In the genomic region with DNA sequence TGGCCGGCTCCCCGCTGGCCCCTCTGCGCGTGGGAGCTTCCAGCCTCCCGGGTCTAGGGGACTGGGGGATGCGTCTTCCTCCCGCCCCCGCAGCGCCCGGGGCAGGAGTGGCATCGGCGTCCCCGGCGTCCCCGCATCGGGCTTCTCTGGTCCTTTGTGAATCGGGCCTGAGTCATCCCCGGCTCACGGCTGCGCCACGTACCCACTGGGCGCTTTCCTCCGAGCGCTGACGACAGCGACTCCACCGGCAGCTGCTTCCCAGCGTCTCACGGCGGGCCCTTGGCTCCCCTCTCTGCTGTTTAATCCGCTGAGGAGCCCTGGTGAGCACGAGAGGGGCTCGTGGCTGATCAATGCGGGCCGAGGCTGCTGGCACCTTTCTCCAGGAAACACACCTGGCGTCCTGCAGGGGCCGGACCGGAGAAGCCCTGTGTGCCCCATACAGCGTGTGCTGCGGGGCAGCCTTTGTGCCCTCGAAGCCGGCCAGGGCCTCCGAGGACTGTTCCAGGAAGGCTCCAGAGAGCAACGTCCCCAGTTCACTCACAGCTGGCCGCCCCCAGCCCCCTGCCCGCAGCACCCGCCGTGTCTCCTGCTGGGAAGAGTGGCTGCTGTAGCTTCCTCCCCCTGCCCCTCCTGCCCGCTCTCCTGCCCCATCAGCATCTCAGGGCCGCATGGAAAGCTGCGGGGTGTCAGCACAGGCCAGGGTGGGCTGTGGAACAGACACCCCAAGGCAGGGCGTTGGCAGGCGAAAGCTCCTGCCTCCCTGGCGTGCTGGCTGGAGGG, we compare ENCODE assay signal across 8 cellular contexts.
DNase-seq lines count a peak whose midpoint lies in the region; ATAC-seq, FAIRE-seq and TF ChIP-seq lines count a peak whose summit lies in the region.

No MANE protein-coding gene starts in this region.

- H3K4me3 ChIP-seq in A549 (peak overlapping the region; percentile 49), HAP-1 (peak overlapping the region; percentile 27)

- no peaks in the 10 kb centered on the region for H3K9me3 ChIP-seq in A549
- no peaks in the 10 kb centered on the region for H3K9me3 ChIP-seq in HAP-1

- peak; percentile 36 to 54 for DNase-seq in A549 (ENCODE audit: low read depth in 1 of 2, low spot score in 1 of 2)
- DNase-seq in HAP-1 (ENCODE audit: low spot score in 2 of 2): peak; percentile 17 to 68
- peak; percentile 65 for DNase-seq in dedifferentiated amniotic fluid mesenchymal stem cell (ENCODE audit: extremely low spot score)
- DNase-seq in medulla oblongata (ENCODE audit: extremely low spot score): peak; percentile 37
- DNase-seq in stimulated activated CD4-positive, alpha-beta T cell treated with anti-CD3 and anti-CD28 coated beads, TNF-alpha, amount 100 ng/mL, for 24 hours (ENCODE audit: low read depth in 3 of 3): peak; percentile 31 to 77 (median 60)

- TF ChIP-seq CTCF in A549 (IDR thresholded peaks at IDR 0.05): 0 out of 3 replicates have a peak, but pooled peaks have one; percentile 8
- TF ChIP-seq CTCF in VCaP (conservative IDR thresholded peaks at IDR 0.05): peak; percentile 50

- in situ Hi-C loops in HAP-1 (cut with MboI; ENCODE audit: low sequenced_read_pairs): loop anchor here (25.0 kb wide), 1 partner anchor 273 kb away; no protein-coding TSS in a partner anchor

- WGBS in A549 (ENCODE audit: missing lambda C conversion rate): 13% methylated on average over 34 of the region's 54 CpGs

- no peak for TF ChIP-seq POLR2A in A549 (IDR thresholded peaks at IDR 0.05; ENCODE audit: low read length)

- peak; percentile 53 to 54 for ATAC-seq in A549
- ATAC-seq in HG02973 (IDR thresholded peaks at IDR 0.05; ENCODE audit: unreplicated experiment): no peak
- no peak for ATAC-seq in HG03097 (IDR thresholded peaks at IDR 0.05; ENCODE audit: low FRiP score, unreplicated experiment)

- POLR2A ChIA-PET in A549 (lab: Yijun Ruan, JAX): interaction anchor here (0.7 kb wide), 1 partner anchor 103 kb away, joined by 3 read pairs; no protein-coding TSS in a partner anchor

- H3K27ac ChIP-seq in A549 (peak overlapping the region; percentile 64 to 82; a peak in 5 of 6 replicates), VCaP (peak overlapping the region; percentile 64; the same call in 1 of the 2 replicates)

- no peaks in the 10 kb centered on the region for H3K36me3 ChIP-seq in HAP-1 (replicated peaks)

- 0 out of 5 replicates have a peak, but pooled peaks of 1 of the 2 experiments have one; percentile 6 for TF ChIP-seq RAD21 in A549 (conservative IDR thresholded peaks at IDR 0.05 in 1 of 2, IDR thresholded peaks at IDR 0.05 in 1 of 2)

- TF ChIP-seq EP300 in A549 (IDR thresholded peaks at IDR 0.05): no peak

- H3K4me1 ChIP-seq in A549: peaks cover 15% of the 10 kb centered on the region; the same call in 2 of the 3 replicates
- H3K4me1 ChIP-seq in HAP-1: peaks cover 3% of the 10 kb centered on the region; the same call in 1 of the 2 replicates

- CTCF ChIA-PET in A549 (lab: Yijun Ruan, JAX): interaction anchor here (0.9 to 11.5 kb wide), 3 partner anchors 25 to 274 kb away, joined by 3 to 94 read pairs (median 3); no protein-coding TSS in a partner anchor

- H3K27me3 ChIP-seq in HAP-1 (ENCODE audit: low read depth): no peaks in the 10 kb centered on the region

- FAIRE-seq in A549 (lab: Jason Lieb, UNC): no peak

- H3K4me2 ChIP-seq in A549: peak overlapping the region; percentile 100

TF ChIP-seq in A549, 52 proteins besides CTCF, POLR2A, EP300 and RAD21:
- TF ChIP-seq, protein P1, sequence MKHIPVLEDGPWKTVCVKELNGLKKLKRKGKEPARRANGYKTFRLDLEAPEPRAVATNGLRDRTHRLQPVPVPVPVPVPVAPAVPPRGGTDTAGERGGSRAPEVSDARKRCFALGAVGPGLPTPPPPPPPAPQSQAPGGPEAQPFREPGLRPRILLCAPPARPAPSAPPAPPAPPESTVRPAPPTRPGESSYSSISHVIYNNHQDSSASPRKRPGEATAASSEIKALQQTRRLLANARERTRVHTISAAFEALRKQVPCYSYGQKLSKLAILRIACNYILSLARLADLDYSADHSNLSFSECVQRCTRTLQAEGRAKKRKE (CRISPR knock-in tag; IDR thresholded peaks at IDR 0.05; ENCODE audit: low read depth): no peak
- TF ChIP-seq FOSL2 (IDR thresholded peaks at IDR 0.05): no peak
- TF ChIP-seq FOSL2 (CRISPR knock-in tag; IDR thresholded peaks at IDR 0.05): peak; percentile 53

Comparison
In these comparisons a context has a peak if more than half of its experiments do, and no peak if none do; other contexts are left out.
1. ATAC-seq: peak in A549 (2 of 2); none in HG02973 (single experiment) and HG03097 (single experiment).
2. Peak in every context shown above with its lines, with median percentiles within 50 percentile points of each other: DNase-seq.